In genomic region chr15:67124911-67125588, GRCh38 we compare ENCODE assay signal across 9 cellular contexts. TPM values are rescaled to one million over a fixed set of nuclear protein-coding genes. Genes with fewer than 3 reads are reported as not detected.
DNase-seq lines count a peak whose midpoint lies in the region; ATAC-seq lines count a peak whose summit lies in the region.
"Had no signal": no experiment of that assay in that cellular context is flagged by ENCODE, and none has a peak within 500 bp of the region (broad histone marks: within the 10 kb centered on the region; RNA-seq: fewer than 3 reads in every experiment).

No MANE protein-coding gene starts in this region.

- H3K4me1 Mint-ChIP-seq in activated T-helper 2 cell treated with anti-CD3 and anti-CD28 coated beads, Interferon-gamma antibody, Interleukin-2, Interleukin-4, amounts not matched to agents 10 μg/mL and 5 μg/mL and 100 μg/mL, durations not matched to agents 14 hours and 24 hours and 36 hours (ENCODE audit: low read depth): peaks cover 61% of the 10 kb centered on the region
- H3K4me1 Mint-ChIP-seq in immature natural killer cell: peaks cover 71 to 83% of the 10 kb centered on the region in 2 donors
- peaks cover 79% of the 10 kb centered on the region for H3K4me1 Mint-ChIP-seq in stimulated activated memory B cell treated with anti-CD40 and anti-IgM and Interleukin-4, amounts not matched to agents 10 μg/mL and 1 μg/mL and 100 μg/mL, for 72 hours

- no peaks in the 10 kb centered on the region for H3K27me3 Mint-ChIP-seq in activated T-helper 2 cell treated with anti-CD3 and anti-CD28 coated beads, Interferon-gamma antibody, Interleukin-2, Interleukin-4, amounts not matched to agents 10 μg/mL and 5 μg/mL and 100 μg/mL, durations not matched to agents 14 hours and 24 hours and 36 hours (ENCODE audit: low read depth)
- peaks cover 4 to 12% (median 10%) of the 10 kb centered on the region in 3 donors for H3K27me3 Mint-ChIP-seq in immature natural killer cell (ENCODE audit: low read depth in 3 of 3)
- no peaks in the 10 kb centered on the region for H3K27me3 Mint-ChIP-seq in stimulated activated memory B cell treated with anti-CD40 and anti-IgM and Interleukin-4, amounts not matched to agents 10 μg/mL and 1 μg/mL and 100 μg/mL, for 72 hours

- no peak overlapping the region for H3K4me3 Mint-ChIP-seq in activated T-helper 2 cell treated with anti-CD3 and anti-CD28 coated beads, Interferon-gamma antibody, Interleukin-2, Interleukin-4, amounts not matched to agents 10 μg/mL and 5 μg/mL and 100 μg/mL, durations not matched to agents 14 hours and 24 hours and 36 hours (ENCODE audit: low read depth)
- H3K4me3 Mint-ChIP-seq in immature natural killer cell: peak overlapping the region in 1 of 5 donors; percentile 8
- H3K4me3 Mint-ChIP-seq in stimulated activated memory B cell treated with anti-CD40 and anti-IgM and Interleukin-4, amounts not matched to agents 10 μg/mL and 1 μg/mL and 100 μg/mL, for 72 hours: no peak overlapping the region

- H3K36me3 Mint-ChIP-seq in activated T-helper 2 cell treated with anti-CD3 and anti-CD28 coated beads, Interferon-gamma antibody, Interleukin-2, Interleukin-4, amounts not matched to agents 10 μg/mL and 5 μg/mL and 100 μg/mL, durations not matched to agents 14 hours and 24 hours and 36 hours (ENCODE audit: low read depth): peaks cover 18% of the 10 kb centered on the region
- peaks cover 0 to 10% (median 0%) of the 10 kb centered on the region in 3 donors for H3K36me3 Mint-ChIP-seq in immature natural killer cell
- H3K36me3 Mint-ChIP-seq in stimulated activated memory B cell treated with anti-CD40 and anti-IgM and Interleukin-4, amounts not matched to agents 10 μg/mL and 1 μg/mL and 100 μg/mL, for 72 hours: peaks cover 12% of the 10 kb centered on the region

- DNase-seq in HT-29 (ENCODE audit: low spot score): peak; percentile 76
- DNase-seq in activated T-helper 2 cell treated with anti-CD3 and anti-CD28 coated beads, Interferon-gamma antibody, Interleukin-2, Interleukin-4, amounts not matched to agents 10 μg/mL and 5 μg/mL and 100 μg/mL, durations not matched to agents 14 hours and 24 hours and 36 hours (ENCODE audit: low spot score): no peak
- DNase-seq in immature natural killer cell: no peak
- DNase-seq in stimulated activated CD4-positive, alpha-beta T cell treated with anti-CD3 and anti-CD28 coated beads, Interleukin-2, amount 100 ng/mL, for 48 hours: no peak
- no peak for DNase-seq in NCI-H446 (lab: John Stamatoyannopoulos, UW)
- no peak for DNase-seq in HCEC 1CT
- DNase-seq: mesendoderm had no signal

- intact Hi-C loops in activated T-helper 2 cell treated with anti-CD3 and anti-CD28 coated beads, Interferon-gamma antibody, Interleukin-2, Interleukin-4, amounts not matched to agents 10 μg/mL and 5 μg/mL and 100 μg/mL, durations not matched to agents 14 hours and 24 hours and 36 hours (cut with micrococcal nuclease): no loop called here

- peak overlapping the region; percentile 56 for H3K27ac Mint-ChIP-seq in activated T-helper 2 cell treated with anti-CD3 and anti-CD28 coated beads, Interferon-gamma antibody, Interleukin-2, Interleukin-4, amounts not matched to agents 10 μg/mL and 5 μg/mL and 100 μg/mL, durations not matched to agents 14 hours and 24 hours and 36 hours
- H3K27ac Mint-ChIP-seq in immature natural killer cell: peak overlapping the region; percentile 80 to 98 (median 90)
- peak overlapping the region; percentile 72 for H3K27ac Mint-ChIP-seq in stimulated activated memory B cell treated with anti-CD40 and anti-IgM and Interleukin-4, amounts not matched to agents 10 μg/mL and 1 μg/mL and 100 μg/mL, for 72 hours

- H3K9me3 Mint-ChIP-seq in activated T-helper 2 cell treated with anti-CD3 and anti-CD28 coated beads, Interferon-gamma antibody, Interleukin-2, Interleukin-4, amounts not matched to agents 10 μg/mL and 5 μg/mL and 100 μg/mL, durations not matched to agents 14 hours and 24 hours and 36 hours: no peaks in the 10 kb centered on the region
- H3K9me3 Mint-ChIP-seq in immature natural killer cell: no peaks in the 10 kb centered on the region
- H3K9me3 Mint-ChIP-seq in stimulated activated memory B cell treated with anti-CD40 and anti-IgM and Interleukin-4, amounts not matched to agents 10 μg/mL and 1 μg/mL and 100 μg/mL, for 72 hours: no peaks in the 10 kb centered on the region

- no peak for ATAC-seq in stimulated activated memory B cell treated with anti-CD40 and anti-IgM and Interleukin-4, amounts not matched to agents 10 μg/mL and 1 μg/mL and 100 μg/mL, for 72 hours
- no peak for ATAC-seq in HG03439 (IDR thresholded peaks at IDR 0.05; ENCODE audit: unreplicated experiment)

RNA-seq across cellular contexts. Expression of gene SMAD3, which starts 59.6 kb away (rescaled TPM):
- 63.5 and 82.5 TPM in 2 replicates for total RNA-seq in HT-29 (2014; rRNA removed; shearing (Covaris generic))
- 25.2 and 28.1 TPM in 2 replicates for total RNA-seq in activated T-helper 2 cell treated with anti-CD3 and anti-CD28 coated beads, Interferon-gamma antibody, Interleukin-2, Interleukin-4, amounts not matched to agents 10 μg/mL and 5 μg/mL and 100 μg/mL, durations not matched to agents 14 hours and 24 hours and 36 hours
- polyA plus RNA-seq in immature natural killer cell: 10 to 100 TPM in 2 of 3 donors, 1 to 10 TPM in 1; 8.9 to 11.9 (median 10.0) TPM
